8 cellular contexts compared by ENCODE assay signal in genomic region chr5:171272996-171273970, GRCh38. TPM values are rescaled to one million over a fixed set of nuclear protein-coding genes. Genes with fewer than 3 reads are reported as not detected.
DNase-seq lines count a peak whose midpoint lies in the region; ATAC-seq and TF ChIP-seq lines count a peak whose summit lies in the region.
"Had no signal": no experiment of that assay in that cellular context is flagged by ENCODE, and none has a peak within 500 bp of the region (broad histone marks: within the 10 kb centered on the region; RNA-seq: fewer than 3 reads in every experiment).

No MANE protein-coding gene starts in this region.

- no peak overlapping the region for H3K27ac Mint-ChIP-seq in stimulated activated naive B cell treated with anti-CD40 and anti-IgM and Interleukin-4, amounts not matched to agents 10 μg/mL and 1 μg/mL and 100 μg/mL, for 72 hours

- DNase-seq in GM10266 (ENCODE audit: extremely low spot score) = peak; percentile 27
- peak; percentile 60 for DNase-seq in HT-29 (ENCODE audit: low spot score)
- peak; percentile 54 for DNase-seq in left kidney (ENCODE audit: low read depth, low spot score)
- DNase-seq in medulla oblongata (ENCODE audit: extremely low spot score) = no peak
- DNase-seq in stimulated activated naive B cell treated with anti-CD40 and anti-IgM and Interleukin-4, amounts not matched to agents 10 μg/mL and 1 μg/mL and 100 μg/mL, for 72 hours = no peak
- no peak for DNase-seq in COLO829 (ENCODE audit: low spot score)

- ATAC-seq in stimulated activated naive B cell treated with anti-CD40 and anti-IgM and Interleukin-4, amounts not matched to agents 10 μg/mL and 1 μg/mL and 100 μg/mL, for 72 hours (replicated peaks) = no peak

- H3K4me3 Mint-ChIP-seq in stimulated activated naive B cell treated with anti-CD40 and anti-IgM and Interleukin-4, amounts not matched to agents 10 μg/mL and 1 μg/mL and 100 μg/mL, for 72 hours = no peak overlapping the region

- peaks cover 6 to 11% of the 10 kb centered on the region in 2 donors for H3K27me3 Mint-ChIP-seq in stimulated activated naive B cell treated with anti-CD40 and anti-IgM and Interleukin-4, amounts not matched to agents 10 μg/mL and 1 μg/mL and 100 μg/mL, for 72 hours

- TF ChIP-seq CTCF in GM10266 (IDR thresholded peaks at IDR 0.05; ENCODE audit: control insufficient read depth, insufficient read depth, low read depth, missing control alignments) (peak; percentile 50), WI38 (IDR thresholded peaks at IDR 0.05; ENCODE audit: low read depth, low read length) (0 out of 2 replicates have a peak, but pooled peaks have one; percentile 13)

- H3K4me3 ChIP-seq in WI38 (ENCODE audit: low read depth, low read length) = no peak overlapping the region
- H3K4me3 ChIP-seq: thyroid gland had no signal

- H3K9me3 Mint-ChIP-seq in stimulated activated naive B cell treated with anti-CD40 and anti-IgM and Interleukin-4, amounts not matched to agents 10 μg/mL and 1 μg/mL and 100 μg/mL, for 72 hours = no peaks in the 10 kb centered on the region

- no peaks in the 10 kb centered on the region for H3K36me3 Mint-ChIP-seq in stimulated activated naive B cell treated with anti-CD40 and anti-IgM and Interleukin-4, amounts not matched to agents 10 μg/mL and 1 μg/mL and 100 μg/mL, for 72 hours

- no peaks in the 10 kb centered on the region for H3K4me1 Mint-ChIP-seq in stimulated activated naive B cell treated with anti-CD40 and anti-IgM and Interleukin-4, amounts not matched to agents 10 μg/mL and 1 μg/mL and 100 μg/mL, for 72 hours

RNA-seq across cellular contexts. Expression of gene TLX3, which starts 35.8 kb away (rescaled TPM):
- not detected in 2 replicates for total RNA-seq in HT-29 (2014; rRNA removed; shearing (Covaris generic))
- total RNA-seq: thyroid gland had no signal

Comparison
In these comparisons a context has a peak if more than half of its experiments do, and no peak if none do; other contexts are left out.
1. DNase-seq: peak in GM10266 (single experiment), HT-29 (single experiment) and left kidney (single experiment); none in medulla oblongata (single experiment), stimulated activated naive B cell treated with anti-CD40 and anti-IgM and Interleukin-4, amounts not matched to agents 10 μg/mL and 1 μg/mL and 100 μg/mL, for 72 hours (single experiment) and COLO829 (single experiment).